In the genomic region with DNA sequence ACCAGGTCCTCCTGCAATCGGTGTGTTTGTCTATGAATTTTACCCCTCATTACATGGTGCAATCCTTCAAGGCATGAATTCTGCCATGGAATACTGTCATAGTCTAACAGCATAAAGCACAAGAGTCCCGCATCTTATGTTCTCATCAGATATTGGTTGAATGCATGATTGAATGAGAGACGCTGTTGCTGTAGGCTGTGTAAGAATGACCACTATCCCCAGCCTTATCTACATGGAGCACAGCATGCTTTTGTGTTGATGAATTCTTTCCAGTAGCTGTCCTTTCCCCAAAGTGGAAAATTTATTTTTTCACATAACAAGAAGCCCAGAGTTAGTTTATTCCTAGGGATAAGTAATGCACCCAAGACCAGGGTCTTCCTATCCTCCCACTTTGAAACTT, we compare ENCODE assay signal across 8 cellular contexts.
"Had no signal": no experiment of that assay in that cellular context is flagged by ENCODE, and none has a peak within 500 bp of the region (broad histone marks: within the 10 kb centered on the region; RNA-seq: fewer than 3 reads in every experiment).

No MANE protein-coding gene starts in this region.

- DNase-seq: GDM1, GF-D8 had no signal

- FAIRE-seq: G401.6, GM12878, GM12891, GM12892, GM18507, GM19239 had no signal

- ATAC-seq: GM12878 had no signal

- H3K4me3 ChIP-seq: GM12878 had no signal
